In the genomic region with DNA sequence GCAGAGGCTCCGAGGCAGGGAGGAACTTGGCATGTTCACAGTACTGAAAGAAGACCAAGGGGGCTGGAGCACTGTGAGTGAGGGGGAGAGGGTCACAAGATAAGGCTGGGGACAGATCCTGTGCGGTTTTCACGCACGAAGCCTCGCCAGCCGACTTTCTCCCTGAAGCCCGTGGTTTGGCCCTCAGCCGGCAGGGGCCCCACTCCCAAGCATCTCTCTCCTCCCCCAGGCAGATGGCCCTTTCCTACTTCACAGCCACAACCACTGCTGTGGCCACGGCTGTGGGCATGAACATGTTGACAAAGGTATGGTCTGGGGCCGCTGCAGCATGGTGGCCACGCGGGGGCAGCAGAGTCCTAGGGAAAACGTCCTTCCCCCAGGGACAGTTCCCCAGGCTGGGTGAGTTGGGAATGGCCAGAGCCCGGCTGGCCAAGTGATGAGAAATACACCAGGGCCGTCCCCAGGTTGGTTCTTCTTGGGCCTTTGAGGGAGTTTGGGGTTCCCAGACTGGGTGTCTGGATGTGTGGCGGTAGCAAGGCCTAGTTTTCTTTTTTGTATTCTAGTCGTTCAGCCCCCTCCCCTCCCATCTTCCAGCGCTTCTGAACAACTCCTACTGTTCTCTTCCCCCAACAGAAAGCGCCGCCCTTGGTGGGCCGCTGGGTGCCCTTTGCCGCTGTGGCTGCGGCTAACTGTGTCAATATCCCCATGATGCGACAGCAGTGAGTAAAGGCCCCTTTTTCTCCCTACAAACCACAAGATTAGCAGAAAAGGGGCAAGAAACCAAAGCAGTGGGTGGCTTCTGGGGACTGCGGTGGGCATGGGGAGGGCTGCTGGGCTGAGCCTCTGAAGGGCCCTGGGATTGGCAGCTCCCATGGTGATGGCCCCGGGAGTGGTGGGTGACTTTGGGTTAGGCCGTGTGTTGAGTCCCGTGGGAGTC, we compare ENCODE assay signal across 8 cellular contexts. TPM values are rescaled to one million over a fixed set of nuclear protein-coding genes. Genes with fewer than 3 reads are reported as not detected.
DNase-seq lines count a peak whose midpoint lies in the region; ATAC-seq, FAIRE-seq and TF ChIP-seq lines count a peak whose summit lies in the region.

No MANE protein-coding gene starts in this region.

- peak overlapping the region; percentile 29 for H3K27ac ChIP-seq in mesodermal cell (ENCODE audit: low read depth, low read length, severe bottlenecking)

- peak; percentile 88 for ATAC-seq in activated CD8-positive, alpha-beta T cell treated with anti-CD3 and anti-CD28 coated beads, Interleukin-2, amount 10 ng/mL, durations not matched to agents 7 days and 5 days
- ATAC-seq in HG03378 (IDR thresholded peaks at IDR 0.05; ENCODE audit: unreplicated experiment) = no peak

- POLR2A ChIA-PET in activated CD8-positive, alpha-beta T cell treated with anti-CD3 and anti-CD28 coated beads, Interleukin-2, amount 10 ng/mL, durations not matched to agents 7 days and 5 days (lab: Charles Lee) = no interaction called here

- H3K4me3 Mint-ChIP-seq in activated CD8-positive, alpha-beta T cell treated with anti-CD3 and anti-CD28 coated beads, Interleukin-2, amount 10 ng/mL, durations not matched to agents 7 days and 5 days = no peak overlapping the region
- no peak overlapping the region for H3K4me3 Mint-ChIP-seq in endothelial cell (ENCODE audit: unreplicated experiment)

- 53 to 68% methylated on average over 19 to 20 of the region's 28 CpGs for WGBS in mesodermal cell (ENCODE audit: insufficient coverage in 2 of 2), 2 experiments

- no peak for TF ChIP-seq POLR2A in GM12892 (IDR thresholded peaks at IDR 0.05; ENCODE audit: low read depth, low read length)

- H3K36me3 Mint-ChIP-seq in activated CD8-positive, alpha-beta T cell treated with anti-CD3 and anti-CD28 coated beads, Interleukin-2, amount 10 ng/mL, durations not matched to agents 7 days and 5 days (ENCODE audit: low read depth) = peaks cover 38% of the 10 kb centered on the region
- peaks cover 6% of the 10 kb centered on the region for H3K36me3 Mint-ChIP-seq in endothelial cell (ENCODE audit: low read depth, unreplicated experiment)

- CTCF ChIA-PET in activated CD8-positive, alpha-beta T cell treated with anti-CD3 and anti-CD28 coated beads, Interleukin-2, amount 10 ng/mL, durations not matched to agents 7 days and 5 days (lab: Charles Lee) = interaction anchor here (1.0 to 3.0 kb wide), 3 partner anchors 16 to 173 kb away, joined by 8 to 25 read pairs (median 13); partner anchors contain the start of genes ARL3 and SFXN2

- no peak overlapping the region for H3K27ac Mint-ChIP-seq in activated CD8-positive, alpha-beta T cell treated with anti-CD3 and anti-CD28 coated beads, Interleukin-2, amount 10 ng/mL, durations not matched to agents 7 days and 5 days
- no peak overlapping the region for H3K27ac Mint-ChIP-seq in endothelial cell (ENCODE audit: unreplicated experiment)

- no peaks in the 10 kb centered on the region for H3K9me3 Mint-ChIP-seq in activated CD8-positive, alpha-beta T cell treated with anti-CD3 and anti-CD28 coated beads, Interleukin-2, amount 10 ng/mL, durations not matched to agents 7 days and 5 days (ENCODE audit: insufficient read depth)
- no peaks in the 10 kb centered on the region for H3K9me3 Mint-ChIP-seq in endothelial cell (ENCODE audit: unreplicated experiment)

- peak; percentile 88 for FAIRE-seq in GM12892 (lab: Jason Lieb, UNC)

- TF ChIP-seq CTCF in endothelial cell (IDR thresholded peaks at IDR 0.05; ENCODE audit: unreplicated experiment) = peak; percentile 80

- DNase-seq in AG08395 (ENCODE audit: low spot score) (peak; percentile 92), GM12892 (ENCODE audit: insufficient read length) (peak; percentile 65), NCI-H510A (lab: John Stamatoyannopoulos, UW) (peak; percentile 26), endothelial cell (ENCODE audit: low spot score) (peak; percentile 91)
- peak; percentile 73 for DNase-seq in activated CD8-positive, alpha-beta T cell treated with anti-CD3 and anti-CD28 coated beads, Interleukin-2, amount 10 ng/mL, durations not matched to agents 7 days and 5 days
- DNase-seq in stimulated activated CD8-positive, alpha-beta memory T cell treated with anti-CD3 and anti-CD28 coated beads, Interleukin-7, amount 100 ng/mL, for 48 hours (ENCODE audit: extremely low read depth in 1 of 2, low read depth in 1 of 2) = peak; percentile 27 to 47

- H3K36me3 ChIP-seq in mesodermal cell (ENCODE audit: control insufficient read depth, insufficient read depth, low read length) = peaks cover 58% of the 10 kb centered on the region

- H3K4me3 ChIP-seq in mesodermal cell (ENCODE audit: extremely low read depth, insufficient read depth, low read length, poor library complexity, severe bottlenecking) = no peak overlapping the region

- H3K9me3 ChIP-seq in mesodermal cell (ENCODE audit: control insufficient read depth, low read length) = no peaks in the 10 kb centered on the region

- H3K4me1 ChIP-seq in mesodermal cell (ENCODE audit: control insufficient read depth, insufficient read depth, low read length, poor library complexity, severe bottlenecking) = no peaks in the 10 kb centered on the region

- H3K27me3 Mint-ChIP-seq in activated CD8-positive, alpha-beta T cell treated with anti-CD3 and anti-CD28 coated beads, Interleukin-2, amount 10 ng/mL, durations not matched to agents 7 days and 5 days (ENCODE audit: low read depth) = no peaks in the 10 kb centered on the region
- peaks cover 2% of the 10 kb centered on the region for H3K27me3 Mint-ChIP-seq in endothelial cell (ENCODE audit: unreplicated experiment)

- peaks cover 14% of the 10 kb centered on the region for H3K4me1 Mint-ChIP-seq in activated CD8-positive, alpha-beta T cell treated with anti-CD3 and anti-CD28 coated beads, Interleukin-2, amount 10 ng/mL, durations not matched to agents 7 days and 5 days (ENCODE audit: low read depth)
- peaks cover 12% of the 10 kb centered on the region for H3K4me1 Mint-ChIP-seq in endothelial cell (ENCODE audit: unreplicated experiment)

RNA-seq across cellular contexts. Expression of gene WBP1L, which starts 14.4 kb away (rescaled TPM):
- 9.7 TPM for polyA plus RNA-seq in GM12892 (2012; ENCODE audit: missing spikeins)
- 10 to 100 TPM; 25.7 to 25.9 TPM for total RNA-seq in activated CD8-positive, alpha-beta T cell treated with anti-CD3 and anti-CD28 coated beads, Interleukin-2, amount 10 ng/mL, durations not matched to agents 7 days and 5 days
- 49.4 TPM for total RNA-seq in endothelial cell (ENCODE audit: unreplicated experiment)
- polyA plus RNA-seq in mesodermal cell (2013, experiment 1 of 2) = 41.2 TPM
- 35.1 TPM for polyA plus RNA-seq in mesodermal cell (2013, experiment 2 of 2)

RNA-seq across cellular contexts. Expression of gene SFXN2, which starts 14.9 kb away (rescaled TPM):
- 14.1 TPM for polyA plus RNA-seq in GM12892 (2012; ENCODE audit: missing spikeins)
- total RNA-seq in activated CD8-positive, alpha-beta T cell treated with anti-CD3 and anti-CD28 coated beads, Interleukin-2, amount 10 ng/mL, durations not matched to agents 7 days and 5 days = 10 to 100 TPM; 22.2 TPM
- 6.3 TPM for total RNA-seq in endothelial cell (ENCODE audit: unreplicated experiment)
- 6.2 TPM for polyA plus RNA-seq in mesodermal cell (2013, experiment 1 of 2)
- 4.7 TPM for polyA plus RNA-seq in mesodermal cell (2013, experiment 2 of 2)

RNA-seq across cellular contexts. Expression of gene ARL3, which starts 15.2 kb away (rescaled TPM):
- polyA plus RNA-seq in GM12892 (2012; ENCODE audit: missing spikeins) = 14.1 TPM
- 1 to 10 TPM; 4.7 to 5.2 TPM for total RNA-seq in activated CD8-positive, alpha-beta T cell treated with anti-CD3 and anti-CD28 coated beads, Interleukin-2, amount 10 ng/mL, durations not matched to agents 7 days and 5 days
- 9.0 TPM for total RNA-seq in endothelial cell (ENCODE audit: unreplicated experiment)
- 28.2 TPM for polyA plus RNA-seq in mesodermal cell (2013, experiment 1 of 2)
- 29.8 TPM for polyA plus RNA-seq in mesodermal cell (2013, experiment 2 of 2)

Comparison
In these comparisons a context has a peak if more than half of its experiments do, and no peak if none do; other contexts are left out.
1. DNase-seq: peak in every context shown above with its lines; median percentile 92 in AG08395; 91 in endothelial cell; 73 in activated CD8-positive, alpha-beta T cell treated with anti-CD3 and anti-CD28 coated beads, Interleukin-2, amount 10 ng/mL, durations not matched to agents 7 days and 5 days; 65 in GM12892; 37 in stimulated activated CD8-positive, alpha-beta memory T cell treated with anti-CD3 and anti-CD28 coated beads, Interleukin-7, amount 100 ng/mL, for 48 hours; 26 in NCI-H510A.